19 cellular contexts compared by ENCODE assay signal in the genomic region with DNA sequence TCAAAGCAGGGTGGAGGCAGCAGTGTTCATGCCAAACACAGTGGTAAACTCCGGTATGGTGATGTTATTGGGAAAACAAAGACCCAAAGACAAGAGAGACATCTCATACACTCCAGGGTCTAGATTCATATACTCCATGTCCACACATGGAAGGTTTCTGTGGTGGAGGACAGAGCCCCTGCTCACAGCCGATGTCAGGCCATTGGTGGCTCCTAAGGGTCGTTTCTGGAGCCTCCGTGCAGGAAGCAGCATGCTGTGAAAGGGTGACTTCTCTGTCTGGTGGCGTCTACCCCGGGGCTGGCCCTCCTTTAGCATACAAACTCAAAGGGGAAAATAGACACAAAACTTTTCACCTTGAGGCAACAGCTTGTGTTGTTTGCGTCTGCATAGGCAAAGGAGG.
"Had no signal": no experiment of that assay in that cellular context is flagged by ENCODE, and none has a peak within 500 bp of the region (broad histone marks: within the 10 kb centered on the region; RNA-seq: fewer than 3 reads in every experiment).

No MANE protein-coding gene starts in this region.

- H3K4me3 ChIP-seq: esophagus squamous epithelium, left lung, spleen, testis, transverse colon had no signal

- H3K4me1 ChIP-seq: esophagus squamous epithelium, left lung, spleen, transverse colon had no signal

- H3K4me1 Mint-ChIP-seq: activated CD4-positive, alpha-beta T cell treated with anti-CD3 and anti-CD28 coated beads for 36 hours; naive B cell had no signal

- H3K36me3 ChIP-seq: esophagus squamous epithelium, left lung, spleen, transverse colon had no signal

- DNase-seq: activated CD4-positive, alpha-beta T cell treated with anti-CD3 and anti-CD28 coated beads for 36 hours; activated CD4-positive, CD25-positive, alpha-beta regulatory T cell; activated gamma-delta T cell treated with Interleukin-2 at 50 U/mL for 16 hours; activated naive CD4-positive, alpha-beta T cell treated with anti-CD3 and anti-CD28 coated beads, Interleukin-2, amount 50 U/mL, for 16 hours; activated T-cell treated with anti-CD3 and anti-CD28 coated beads, Interleukin-2, amount 50 U/mL, for 1 hour; amniotic stem cell; central memory CD4-positive, alpha-beta T cell; effector CD4-positive, alpha-beta T cell; esophagus squamous epithelium; foreskin melanocyte; left lung; naive B cell; nucleus accumbens; spleen; stimulated activated naive CD4-positive, alpha-beta T cell treated with Interleukin-2 at 50 U/mL for 16 hours; testis; transverse colon had no signal

- H3K36me3 Mint-ChIP-seq: mesothelial cell of epicardium, naive B cell had no signal

- ATAC-seq: activated CD4-positive, alpha-beta T cell treated with anti-CD3 and anti-CD28 coated beads for 36 hours; left lung had no signal

- H3K9me3 Mint-ChIP-seq: dendritic cell treated with granulocyte-macrophage colony-stimulating factor and Interleukin-4, amounts not matched to agents 40 ng/mL and 50 ng/mL, for 4 days; mesothelial cell of epicardium had no signal

- H3K27me3 Mint-ChIP-seq: dendritic cell treated with granulocyte-macrophage colony-stimulating factor and Interleukin-4, amounts not matched to agents 40 ng/mL and 50 ng/mL, for 4 days had no signal

- H3K27ac Mint-ChIP-seq: activated CD4-positive, alpha-beta T cell treated with anti-CD3 and anti-CD28 coated beads for 36 hours; dendritic cell treated with granulocyte-macrophage colony-stimulating factor and Interleukin-4, amounts not matched to agents 40 ng/mL and 50 ng/mL, for 4 days; mesothelial cell of epicardium; naive B cell had no signal

- H3K27ac ChIP-seq: esophagus squamous epithelium, left lung, spleen, testis, transverse colon had no signal

- H3K4me3 Mint-ChIP-seq: activated CD4-positive, alpha-beta T cell treated with anti-CD3 and anti-CD28 coated beads for 36 hours; dendritic cell treated with granulocyte-macrophage colony-stimulating factor and Interleukin-4, amounts not matched to agents 40 ng/mL and 50 ng/mL, for 4 days; mesothelial cell of epicardium; naive B cell had no signal

- H3K27me3 ChIP-seq: esophagus squamous epithelium, left lung, testis, transverse colon had no signal
